1 cellular context compared by ENCODE assay signal in genomic region chr11:47464479-47464878, GRCh38.
TF ChIP-seq lines count a peak whose summit lies in the region.

No MANE protein-coding gene starts in this region.

TF ChIP-seq in HEK293, 187 proteins besides CTCF, POLR2A, EP300 and RAD21 (continued from another document and continues in another):
- TF ChIP-seq ZBTB11 (tag by site-specific recombination; conservative IDR thresholded peaks at IDR 0.05; ENCODE audit: low read depth) (no peak), ZNF169 (tag by site-specific recombination; IDR thresholded peaks at IDR 0.05) (no peak), ZNF449 (tag by site-specific recombination; IDR thresholded peaks at IDR 0.05) (peak; percentile 75; the same call in 1 of the 2 replicates), ZNF19 (tag by site-specific recombination; IDR thresholded peaks at IDR 0.05; ENCODE audit: low read depth) (no peak), SCRT1 (tag by site-specific recombination; IDR thresholded peaks at IDR 0.05; ENCODE audit: borderline replicate concordance) (no peak), SP7 (tag by site-specific recombination; IDR thresholded peaks at IDR 0.05) (peak; percentile 84), ZNF23 (tag by site-specific recombination; IDR thresholded peaks at IDR 0.05; ENCODE audit: borderline replicate concordance) (no peak), ZNF677 (tag by site-specific recombination; IDR thresholded peaks at IDR 0.05) (no peak), ZNF600 (tag by site-specific recombination; IDR thresholded peaks at IDR 0.05) (no peak), ZNF488 (tag by site-specific recombination; IDR thresholded peaks at IDR 0.05) (no peak), ZBTB20 (tag by site-specific recombination; IDR thresholded peaks at IDR 0.05) (no peak), KLF9 (tag by site-specific recombination; IDR thresholded peaks at IDR 0.05; ENCODE audit: low read depth) (no peak), ZNF561 (tag by site-specific recombination; IDR thresholded peaks at IDR 0.05; ENCODE audit: borderline replicate concordance) (no peak), HOXA7 (CRISPR knock-in tag; IDR thresholded peaks at IDR 0.05; ENCODE audit: borderline replicate concordance) (no peak), ZNF843 (tag by site-specific recombination; IDR thresholded peaks at IDR 0.05) (no peak), MZF1 (tag by site-specific recombination; IDR thresholded peaks at IDR 0.05; ENCODE audit: borderline replicate concordance) (no peak), OSR2 (tag by site-specific recombination; IDR thresholded peaks at IDR 0.05) (peak; percentile 80), KLF17 (tag by site-specific recombination; IDR thresholded peaks at IDR 0.05) (peak; percentile 67; the same call in 1 of the 2 replicates), WT1 (tag by site-specific recombination; IDR thresholded peaks at IDR 0.05) (peak; percentile 78), ZNF292 (tag by site-specific recombination; IDR thresholded peaks at IDR 0.05; ENCODE audit: borderline replicate concordance, low read depth) (no peak), ZBTB17 (tag by site-specific recombination; IDR thresholded peaks at IDR 0.05) (peak; percentile 73), ZFP3 (tag by site-specific recombination; IDR thresholded peaks at IDR 0.05; ENCODE audit: low read depth) (no peak), ZBTB44 (tag by site-specific recombination; IDR thresholded peaks at IDR 0.05) (0 out of 2 replicates have a peak, but pooled peaks have one; percentile 9), ZBTB8A (tag by site-specific recombination; IDR thresholded peaks at IDR 0.05) (peak; percentile 88), ZNF658 (tag by site-specific recombination; IDR thresholded peaks at IDR 0.05) (no peak), FEZF1 (tag by site-specific recombination; IDR thresholded peaks at IDR 0.05) (0 out of 2 replicates have a peak, but pooled peaks have one; percentile 37), ZNF175 (tag by site-specific recombination; IDR thresholded peaks at IDR 0.05) (no peak), ZNF157 (tag by site-specific recombination; IDR thresholded peaks at IDR 0.05) (no peak), ZNF514 (tag by site-specific recombination; IDR thresholded peaks at IDR 0.05) (no peak), INSM2 (tag by site-specific recombination; IDR thresholded peaks at IDR 0.05) (0 out of 2 replicates have a peak, but pooled peaks have one; percentile 59), ZNF791 (tag by site-specific recombination; IDR thresholded peaks at IDR 0.05) (no peak), ZNF785 (tag by site-specific recombination; IDR thresholded peaks at IDR 0.05) (no peak), ZNF670 (tag by site-specific recombination; IDR thresholded peaks at IDR 0.05; ENCODE audit: low read depth) (no peak), ZNF24 (tag by site-specific recombination; IDR thresholded peaks at IDR 0.05) (peak; percentile 78; the same call in 1 of the 2 replicates), HOXD13 (CRISPR knock-in tag; IDR thresholded peaks at IDR 0.05; ENCODE audit: borderline replicate concordance) (no peak), SCRT2 (tag by site-specific recombination; IDR thresholded peaks at IDR 0.05) (no peak; the same call in 1 of the 2 replicates), ZNF623 (tag by site-specific recombination; IDR thresholded peaks at IDR 0.05) (no peak), ZNF26 (tag by site-specific recombination; IDR thresholded peaks at IDR 0.05) (no peak), PRDM10 (tag by site-specific recombination; IDR thresholded peaks at IDR 0.05) (no peak), HOXC10 (CRISPR knock-in tag; IDR thresholded peaks at IDR 0.05) (no peak), TRIM28 (IDR thresholded peaks at IDR 0.05; ENCODE audit: borderline replicate concordance, low read length) (no peak), ZNF423 (tag by site-specific recombination; IDR thresholded peaks at IDR 0.05) (peak; percentile 55; the same call in 1 of the 2 replicates), ZFP37 (tag by site-specific recombination; IDR thresholded peaks at IDR 0.05) (no peak), ZNF629 (tag by site-specific recombination; IDR thresholded peaks at IDR 0.05) (peak; percentile 83), ZNF184 (tag by site-specific recombination; IDR thresholded peaks at IDR 0.05) (0 out of 2 replicates have a peak, but pooled peaks have one; percentile 58), ZNF280C (tag by site-specific recombination; IDR thresholded peaks at IDR 0.05) (no peak), ZBTB48 (tag by site-specific recombination; IDR thresholded peaks at IDR 0.05) (no peak), ZNF830 (tag by site-specific recombination; IDR thresholded peaks at IDR 0.05; ENCODE audit: low read depth) (no peak), BCL11B (tag by site-specific recombination; IDR thresholded peaks at IDR 0.05; ENCODE audit: low read depth) (no peak), ZNF132 (tag by site-specific recombination; IDR thresholded peaks at IDR 0.05; ENCODE audit: borderline replicate concordance) (no peak), TCF7L2 (IDR thresholded peaks at IDR 0.05; ENCODE audit: borderline replicate concordance, low read depth, low read length) (no peak)
